ENCODE assay signal across 28 cellular contexts in genomic region chr4:89373396-89373795, GRCh38.
"Had no signal": no experiment of that assay in that cellular context is flagged by ENCODE, and none has a peak within 500 bp of the region (broad histone marks: within the 10 kb centered on the region; RNA-seq: fewer than 3 reads in every experiment).

No MANE protein-coding gene starts in this region.

- H3K4me1 ChIP-seq: SJCRH30 had no signal

- H3K4me3 Mint-ChIP-seq: activated B cell treated with CpG ODN at 0.5 μM for 24 hours; activated CD8-positive, alpha-beta T cell treated with anti-CD3 and anti-CD28 coated beads for 36 hours; activated naive CD4-positive, alpha-beta T cell treated with anti-CD3 and anti-CD28 coated beads for 36 hours; activated naive CD8-positive, alpha-beta T cell treated with anti-CD3 and anti-CD28 coated beads, Interleukin-2, amount 50 U/mL, for 24 hours; activated T-cell treated with anti-CD3 and anti-CD28 coated beads, Interleukin-2, amount 50 U/mL, for 24 hours; activated T-helper 1 cell treated with anti-CD3 and anti-CD28 coated beads, Interleukin-12 subunit alpha, Interleukin-12 subunit beta, Interleukin-2, Interleukin-4 antibody, amounts not matched to agents 30 ng/mL and 10 ng/mL and 1 ng/mL, durations not matched to agents 14 hours and 24 hours and 36 hours had no signal

- H3K9me3 ChIP-seq: MG63, SJCRH30 had no signal

- DNase-seq: activated B cell treated with CpG ODN at 0.5 μM for 24 hours; activated CD4-positive, alpha-beta T cell treated with anti-CD3 and anti-CD28 coated beads for 48 hours; activated CD4-positive, CD25-positive, alpha-beta regulatory T cell treated with anti-CD3 and anti-CD28 coated beads, Interleukin-2, amount 50 U/mL, for 72 hours; activated CD8-positive, alpha-beta T cell treated with anti-CD3 and anti-CD28 coated beads for 36 hours; activated gamma-delta T cell treated with Interleukin-2 at 50 U/mL for 16 hours; activated naive CD4-positive, alpha-beta T cell treated with anti-CD3 and anti-CD28 coated beads for 36 hours; activated naive CD8-positive, alpha-beta T cell treated with anti-CD3 and anti-CD28 coated beads, Interleukin-2, amount 50 U/mL, for 24 hours; activated T-cell treated with anti-CD3 and anti-CD28 coated beads, Interleukin-2, amount 50 U/mL, for 24 hours; anterior cingulate cortex; brain microvascular endothelial cell; Kasumi-1; KG1; MG63; NCI-H1048; NCI-H1105 treated with DMSO at 0.1 percent for 48 hours; NCI-H1436; NCI-H1694; NCI-H1930; NCI-H2081 treated with DMSO at 0.1 percent for 48 hours; NCI-H345; NCI-H524 treated with DMSO at 0.1 percent for 48 hours; SHP77; SJCRH30 had no signal

- H3K27ac Mint-ChIP-seq: activated B cell treated with CpG ODN at 0.5 μM for 24 hours; activated CD8-positive, alpha-beta T cell treated with anti-CD3 and anti-CD28 coated beads for 36 hours; activated naive CD4-positive, alpha-beta T cell treated with anti-CD3 and anti-CD28 coated beads for 36 hours; activated naive CD4-positive, alpha-beta T cell treated with anti-CD3 and anti-CD28 coated beads, Interleukin-2, amount 50 U/mL, for 72 hours; activated naive CD8-positive, alpha-beta T cell treated with anti-CD3 and anti-CD28 coated beads, Interleukin-2, amount 50 U/mL, for 24 hours; activated T-cell treated with anti-CD3 and anti-CD28 coated beads, Interleukin-2, amount 50 U/mL, for 24 hours; activated T-helper 1 cell treated with anti-CD3 and anti-CD28 coated beads, Interleukin-12 subunit alpha, Interleukin-12 subunit beta, Interleukin-2, Interleukin-4 antibody, amounts not matched to agents 30 ng/mL and 10 ng/mL and 1 ng/mL, durations not matched to agents 14 hours and 24 hours and 36 hours had no signal

- H3K36me3 Mint-ChIP-seq: activated naive CD4-positive, alpha-beta T cell treated with anti-CD3 and anti-CD28 coated beads, Interleukin-2, amount 50 U/mL, for 72 hours had no signal

- H3K36me3 ChIP-seq: brain microvascular endothelial cell, MG63, SJCRH30 had no signal

- H3K9me3 Mint-ChIP-seq: activated CD8-positive, alpha-beta T cell treated with anti-CD3 and anti-CD28 coated beads for 36 hours; activated T-helper 1 cell treated with anti-CD3 and anti-CD28 coated beads, Interleukin-12 subunit alpha, Interleukin-12 subunit beta, Interleukin-2, Interleukin-4 antibody, amounts not matched to agents 30 ng/mL and 10 ng/mL and 1 ng/mL, durations not matched to agents 14 hours and 24 hours and 36 hours had no signal

- H3K27me3 ChIP-seq: brain microvascular endothelial cell, MG63, SJCRH30 had no signal

- H3K4me1 Mint-ChIP-seq: activated naive CD8-positive, alpha-beta T cell treated with anti-CD3 and anti-CD28 coated beads, Interleukin-2, amount 50 U/mL, for 24 hours had no signal

- H3K4me3 ChIP-seq: MG63, SJCRH30, SK-N-MC had no signal

- ATAC-seq: activated CD8-positive, alpha-beta T cell treated with anti-CD3 and anti-CD28 coated beads for 36 hours; activated naive CD8-positive, alpha-beta T cell treated with anti-CD3 and anti-CD28 coated beads, Interleukin-2, amount 50 U/mL, for 24 hours; Panc1 had no signal

- H3K27me3 Mint-ChIP-seq: activated CD8-positive, alpha-beta T cell treated with anti-CD3 and anti-CD28 coated beads for 36 hours; activated naive CD8-positive, alpha-beta T cell treated with anti-CD3 and anti-CD28 coated beads, Interleukin-2, amount 50 U/mL, for 24 hours; activated T-cell treated with anti-CD3 and anti-CD28 coated beads, Interleukin-2, amount 50 U/mL, for 24 hours had no signal

- H3K27ac ChIP-seq: brain microvascular endothelial cell, SJCRH30, SK-N-MC, VCaP had no signal
